Comparison of ENCODE assay signal across 11 cellular contexts in genomic region chr10:92123031-92123450, GRCh38.
DNase-seq lines count a peak whose midpoint lies in the region; ATAC-seq and TF ChIP-seq lines count a peak whose summit lies in the region.
"Had no signal": no experiment of that assay in that cellular context is flagged by ENCODE, and none has a peak within 500 bp of the region (broad histone marks: within the 10 kb centered on the region; RNA-seq: fewer than 3 reads in every experiment).

No MANE protein-coding gene starts in this region.

- BruUV-seq in Panc1 (replicated peaks; lab: Mats Ljungman, UMichigan), result no TSS peak

- H3K4me1 ChIP-seq in Panc1 (ENCODE audit: control insufficient read depth, insufficient read depth, low read length), result peaks cover 16% of the 10 kb centered on the region
- H3K4me1 ChIP-seq in right lobe of liver, result peaks cover 2 to 78% (median 35%) of the 10 kb centered on the region in 4 donors
- H3K4me1 ChIP-seq in tibial artery, result peaks cover 0 to 57% (median 46%) of the 10 kb centered on the region in 4 donors

- H3K27ac Mint-ChIP-seq in natural killer cell, result no peak overlapping the region

- H3K36me3 Mint-ChIP-seq in natural killer cell, result no peaks in the 10 kb centered on the region

- 14% methylated on average over 4 of the region's 4 CpGs for WGBS in right lobe of liver (ENCODE audit: insufficient coverage, low coverage, low lambda C conversion rate, missing lambda C conversion rate)

- POLR2A ChIA-PET in Panc1 (lab: Charles Lee), result no interaction called here

- H3K9me3 Mint-ChIP-seq in natural killer cell, result no peaks in the 10 kb centered on the region

- no peak for TF ChIP-seq POLR2A in right lobe of liver (IDR thresholded peaks at IDR 0.05)

- intact Hi-C loops in Panc1 (cut with micrococcal nuclease; ENCODE audit: unreplicated experiment) (no loop called here), right lobe of liver (cut with DNase I) (no loop called here), tibial artery (cut with DNase I; ENCODE audit: low total_unique reads) (no loop called here), natural killer cell (cut with micrococcal nuclease) (no loop called here)

- no peaks in the 10 kb centered on the region for H3K27me3 Mint-ChIP-seq in natural killer cell (ENCODE audit: low read depth in 2 of 2)

- H3K4me3 Mint-ChIP-seq in natural killer cell, result no peak overlapping the region

- no peak for DNase-seq in Panc1 (ENCODE audit: low read depth, low spot score)
- peak; percentile 84 for DNase-seq in epithelial cell of esophagus (ENCODE audit: low read depth)
- peak in 2 of 3 donors; percentile 66 to 73 for DNase-seq in right lobe of liver
- DNase-seq in tibial artery, result peak in 1 of 2 donors; percentile 24
- DNase-seq in natural killer cell, result no peak
- no peak for DNase-seq in AG08396 (ENCODE audit: low spot score)
- DNase-seq: activated T-cell treated with anti-CD3 and anti-CD28 coated beads, Interleukin-2, amount 50 U/mL, for 48 hours; COR-L47 had no signal

- H3K4me3 ChIP-seq in Panc1 (ENCODE audit: low read depth in 2 of 2, low read length in 2 of 2), result no peak overlapping the region
- H3K4me3 ChIP-seq in epithelial cell of esophagus (ENCODE audit: low read length), result no peak overlapping the region
- H3K4me3 ChIP-seq in right lobe of liver, result no peak overlapping the region
- no peak overlapping the region for H3K4me3 ChIP-seq in tibial artery

- no peak for TF ChIP-seq CTCF in Panc1 (IDR thresholded peaks at IDR 0.05)
- no peak for TF ChIP-seq CTCF in epithelial cell of esophagus (IDR thresholded peaks at IDR 0.05; ENCODE audit: insufficient read depth, low read depth, low read length, missing control alignments)
- no peak for TF ChIP-seq CTCF in right lobe of liver (IDR thresholded peaks at IDR 0.05)
- no peak for TF ChIP-seq CTCF in tibial artery (IDR thresholded peaks at IDR 0.05)
- no peak for TF ChIP-seq CTCF in natural killer cell (IDR thresholded peaks at IDR 0.05)

- H3K27me3 ChIP-seq in Panc1 (ENCODE audit: control insufficient read depth, insufficient read depth, low read length), result no peaks in the 10 kb centered on the region
- no peaks in the 10 kb centered on the region for H3K27me3 ChIP-seq in right lobe of liver
- H3K27me3 ChIP-seq in tibial artery, result no peaks in the 10 kb centered on the region

- ATAC-seq in Panc1 (no peak; the same call in 1 of the 2 replicates), right lobe of liver (peak; percentile 46 to 67 (median 50)), natural killer cell (no peak), HG03175 (IDR thresholded peaks at IDR 0.05; ENCODE audit: unreplicated experiment) (no peak), GM18907 (IDR thresholded peaks at IDR 0.05; ENCODE audit: unreplicated experiment) (no peak)
- ATAC-seq: activated CD4-positive, CD25-positive, alpha-beta regulatory T cell treated with anti-CD3 and anti-CD28 coated beads, Interleukin-2, amount 50 U/mL, for 24 hours had no signal

- H3K4me1 Mint-ChIP-seq in natural killer cell, result peaks cover 0 to 20% of the 10 kb centered on the region in 2 donors

- H3K9me3 ChIP-seq in Panc1 (ENCODE audit: control insufficient read depth, insufficient read depth, low read depth, low read length) (no peaks in the 10 kb centered on the region), right lobe of liver (no peaks in the 10 kb centered on the region), tibial artery (no peaks in the 10 kb centered on the region)

- no peaks in the 10 kb centered on the region for H3K36me3 ChIP-seq in Panc1 (ENCODE audit: control insufficient read depth, insufficient read depth, low read length)
- no peaks in the 10 kb centered on the region for H3K36me3 ChIP-seq in right lobe of liver
- H3K36me3 ChIP-seq in tibial artery, result no peaks in the 10 kb centered on the region

- in situ Hi-C loops in Panc1 (cut with HindIII; ENCODE audit: low pct_unique_long_range_greater_than_20kb, low sequenced_read_pairs), result no loop called here

- H3K27ac ChIP-seq in Panc1 (ENCODE audit: low read length), result peak overlapping the region; percentile 8; the same call in 1 of the 2 replicates
- peak overlapping the region; percentile 2 to 85 (median 76) for H3K27ac ChIP-seq in right lobe of liver
- H3K27ac ChIP-seq in tibial artery, result peak overlapping the region; percentile 25 to 65

- CTCF ChIA-PET in Panc1 (lab: Charles Lee), result interaction anchor here (1.0 kb wide), 1 partner anchor 35 kb away, joined by 4 read pairs; no protein-coding TSS in a partner anchor

Comparison
In these comparisons a context has a peak if more than half of its experiments do, and no peak if none do; other contexts are left out.
1. ATAC-seq: peak in right lobe of liver (4 of 4); none in Panc1 (single experiment), natural killer cell (0 of 3), HG03175 (single experiment) and GM18907 (single experiment).
2. DNase-seq: peak in epithelial cell of esophagus (single experiment) and right lobe of liver (2 of 3); none in Panc1 (single experiment), natural killer cell (single experiment) and AG08396 (single experiment).
3. H3K27ac ChIP-seq: peak in every context shown above with its lines; median percentile 76 in right lobe of liver; 45 in tibial artery; 8 in Panc1.